Comparison of ENCODE assay signal across 6 cellular contexts in genomic region chr3:60970850-60971249, GRCh38.
"Had no signal": no experiment of that assay in that cellular context is flagged by ENCODE, and none has a peak within 500 bp of the region (broad histone marks: within the 10 kb centered on the region; RNA-seq: fewer than 3 reads in every experiment).

No MANE protein-coding gene starts in this region.

- DNase-seq: IMR-90, KBM-7, KG1 had no signal

- FAIRE-seq: HTR-8/SVneo, K562 had no signal

- H3K4me3 ChIP-seq: K562 had no signal

- ATAC-seq: K562 had no signal

- H3K27ac ChIP-seq: HL-60 had no signal
